Comparison of ENCODE assay signal across 1 cellular context in genomic region chr1:50701706-50702317, GRCh38.
TF ChIP-seq lines count a peak whose summit lies in the region.

No MANE protein-coding gene starts in this region.

TF ChIP-seq in WTC11, 78 proteins besides CTCF, POLR2A, EP300 and RAD21 (continued from another document):
- TF ChIP-seq ZNF425 (CRISPR knock-in tag; conservative IDR thresholded peaks at IDR 0.05) (no peak), E2F4 (CRISPR knock-in tag; IDR thresholded peaks at IDR 0.05; ENCODE audit: borderline replicate concordance, low read depth) (no peak), ZNF512 (CRISPR knock-in tag; IDR thresholded peaks at IDR 0.05; ENCODE audit: borderline replicate concordance) (no peak), ZNF219 (CRISPR knock-in tag; IDR thresholded peaks at IDR 0.05; ENCODE audit: borderline replicate concordance) (no peak), FOXJ3 (CRISPR knock-in tag; IDR thresholded peaks at IDR 0.05; ENCODE audit: borderline replicate concordance) (no peak), GRHL2 (CRISPR knock-in tag; IDR thresholded peaks at IDR 0.05; ENCODE audit: insufficient replicate concordance, severe bottlenecking) (no peak), RELA (CRISPR knock-in tag; IDR thresholded peaks at IDR 0.05; ENCODE audit: borderline replicate concordance) (no peak)
TF ChIP-seq in WTC11: peak in this region for 0.
